ENCODE assay signal across 26 cellular contexts in genomic region chr13:109172099-109172498, GRCh38.
"Had no signal": no experiment of that assay in that cellular context is flagged by ENCODE, and none has a peak within 500 bp of the region (broad histone marks: within the 10 kb centered on the region; RNA-seq: fewer than 3 reads in every experiment).

No MANE protein-coding gene starts in this region.

- H3K36me3 Mint-ChIP-seq: natural killer cell had no signal

- H3K4me2 ChIP-seq: smooth muscle cell had no signal

- H3K9me3 Mint-ChIP-seq: natural killer cell; stimulated activated naive CD8-positive, alpha-beta T cell treated with anti-CD3 and anti-CD28 coated beads, Interleukin-15, amount 100 ng/mL, for 72 hours had no signal

- H3K4me3 ChIP-seq: esophagus squamous epithelium, heart right ventricle, left ventricle myocardium inferior, lower lobe of right lung, ovary, smooth muscle cell, suprapubic skin, transverse colon, vagina had no signal

- H3K27ac Mint-ChIP-seq: effector memory CD8-positive, alpha-beta T cell; natural killer cell had no signal

- H3K27ac ChIP-seq: esophagus squamous epithelium, heart right ventricle, left ventricle myocardium inferior, lower lobe of right lung, ovary, suprapubic skin, transverse colon, vagina had no signal

- DNase-seq: cortex of kidney; effector memory CD8-positive, alpha-beta T cell; erythroblast; esophagus squamous epithelium; foreskin melanocyte; glutamatergic neuron; heart right ventricle; hippocampal formation; left cardiac atrium; left ventricle myocardium inferior; lower lobe of right lung; natural killer cell; occipital lobe; ovary; retina; stimulated activated CD4-positive, alpha-beta T cell treated with anti-CD3 and anti-CD28 coated beads, Interleukin-12 subunit alpha, Interleukin-12 subunit beta, amount 100 ng/mL, for 4 hours; stimulated activated CD4-positive, alpha-beta T cell treated with anti-CD3 and anti-CD28 coated beads, Interleukin-1b, Interleukin-23, amount 100 ng/mL, for 48 hours; stimulated activated CD4-positive, alpha-beta T cell treated with anti-CD3 and anti-CD28 coated beads, Interleukin-4, amount 100 ng/mL, for 1 hour; stimulated activated CD8-positive, alpha-beta memory T cell treated with anti-CD3 and anti-CD28 coated beads, Interleukin-4, amount 100 ng/mL, for 48 hours; stimulated activated naive CD4-positive, alpha-beta T cell; stimulated activated naive CD8-positive, alpha-beta T cell treated with anti-CD3 and anti-CD28 coated beads, Interleukin-15, amount 100 ng/mL, for 72 hours; transverse colon had no signal

- H3K4me1 ChIP-seq: esophagus squamous epithelium, lower lobe of right lung, suprapubic skin, transverse colon, vagina had no signal

- H3K36me3 ChIP-seq: esophagus squamous epithelium, heart right ventricle, left ventricle myocardium inferior, lower lobe of right lung, ovary, suprapubic skin, transverse colon, vagina had no signal

- ATAC-seq: effector memory CD8-positive, alpha-beta T cell; left cardiac atrium; natural killer cell; sciatic nerve; stimulated activated naive CD8-positive, alpha-beta T cell treated with anti-CD3 and anti-CD28 coated beads, Interleukin-15, amount 100 ng/mL, for 72 hours had no signal

- H3K9me3 ChIP-seq: esophagus squamous epithelium, heart right ventricle, left ventricle myocardium inferior, lower lobe of right lung, ovary, suprapubic skin, transverse colon, vagina had no signal

- H3K27me3 ChIP-seq: esophagus squamous epithelium, heart right ventricle, ovary, suprapubic skin, transverse colon, vagina had no signal
